ENCODE assay signal across 8 cellular contexts in the genomic region with DNA sequence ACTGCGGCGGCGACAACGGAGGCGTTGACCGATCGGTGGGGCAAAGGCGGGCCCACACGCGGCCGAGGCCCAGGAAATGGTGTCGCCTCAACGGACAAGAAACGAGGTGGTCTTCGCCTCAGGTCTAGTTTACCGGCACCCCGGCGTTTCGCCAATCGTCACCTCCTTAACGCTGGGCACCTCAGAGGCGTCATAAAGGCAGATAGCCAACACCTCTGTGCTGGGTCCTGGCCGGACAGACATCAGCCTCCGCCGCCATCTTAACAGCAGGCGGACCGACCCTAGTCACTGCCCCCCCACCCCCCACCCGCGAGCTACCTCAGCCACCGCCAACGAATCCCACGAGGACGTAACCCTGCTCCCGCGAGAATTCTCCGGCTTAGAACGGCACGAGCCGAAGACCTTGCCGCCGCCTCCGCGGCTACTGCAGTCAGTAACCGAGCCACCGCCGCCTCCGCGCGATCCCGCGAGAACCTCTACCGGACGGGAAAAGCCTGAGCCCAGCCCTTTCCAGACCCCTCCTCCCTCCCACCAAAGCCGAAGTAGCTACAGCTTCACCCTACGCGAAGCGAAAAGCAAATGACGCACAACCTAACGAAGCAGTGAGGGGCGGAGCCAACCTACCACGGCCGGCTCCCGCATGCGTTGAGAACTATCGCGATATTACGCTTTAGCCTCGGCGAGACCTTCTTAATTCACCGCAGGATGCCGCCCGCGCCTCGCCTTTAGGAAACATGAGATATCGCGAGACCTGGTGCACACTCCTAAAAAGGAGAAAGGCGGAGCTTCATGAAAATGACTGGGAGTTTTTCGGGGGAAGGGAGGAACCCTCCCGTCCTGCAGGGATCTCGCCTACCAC. TPM values are rescaled to one million over a fixed set of nuclear protein-coding genes. Genes with fewer than 3 reads are reported as not detected.
DNase-seq lines count a peak whose midpoint lies in the region; ATAC-seq, FAIRE-seq and TF ChIP-seq lines count a peak whose summit lies in the region.

No MANE protein-coding gene starts in this region.

- H3K4me1 ChIP-seq in adipocyte (ENCODE audit: control insufficient read depth, insufficient read depth, low read length) = peaks cover 12% of the 10 kb centered on the region
- H3K4me1 ChIP-seq in cardiac muscle cell (ENCODE audit: low read depth) = no peaks in the 10 kb centered on the region
- no peaks in the 10 kb centered on the region for H3K4me1 ChIP-seq in pancreas
- H3K4me1 ChIP-seq in tibial artery = peaks cover 0 to 25% (median 0%) of the 10 kb centered on the region in 4 donors

- TF ChIP-seq CTCF in GM12875 (IDR thresholded peaks at IDR 0.05; ENCODE audit: borderline replicate concordance, insufficient read depth, low read depth, low read length) (no peak), cardiac muscle cell (IDR thresholded peaks at IDR 0.05; ENCODE audit: low read depth, low read length) (no peak), pancreas (IDR thresholded peaks at IDR 0.05) (no peak), tibial artery (IDR thresholded peaks at IDR 0.05) (no peak)

- H3K9me3 ChIP-seq in adipocyte (ENCODE audit: control insufficient read depth, low read length) (no peaks in the 10 kb centered on the region), cardiac muscle cell (ENCODE audit: low read depth) (no peaks in the 10 kb centered on the region), pancreas (no peaks in the 10 kb centered on the region), tibial artery (no peaks in the 10 kb centered on the region)

- peak; percentile 98 for FAIRE-seq in pancreas (lab: Jason Lieb, UNC)

- intact Hi-C loops in pancreas (cut with DNase I) (no loop called here), tibial artery (cut with DNase I; ENCODE audit: low total_unique reads) (no loop called here)

- DNase-seq in NCI-H1417 treated with DMSO at 0.1 percent for 48 hours (lab: John Stamatoyannopoulos, UW) = peak; percentile 95
- DNase-seq in SW 1271 (lab: John Stamatoyannopoulos, UW) = peak; percentile 63 to 87
- peak; percentile 98 for DNase-seq in adipocyte (ENCODE audit: low read depth)
- DNase-seq in cardiac muscle cell (ENCODE audit: low read depth in 1 of 2, low spot score in 1 of 2) = peak; percentile 97 to 98
- peak; percentile 84 to 94 (median 92) for DNase-seq in pancreas
- DNase-seq in tibial artery = peak; percentile 92 to 97

- peak overlapping the region; percentile 97 for H3K27ac ChIP-seq in cardiac muscle cell
- H3K27ac ChIP-seq in pancreas = peak overlapping the region; percentile 72 to 83 (median 83)
- peak overlapping the region; percentile 91 to 93 for H3K27ac ChIP-seq in tibial artery

- peak overlapping the region; percentile 83 for H3K4me3 ChIP-seq in GM12875 (ENCODE audit: low read depth, low read length)
- peak overlapping the region; percentile 80 for H3K4me3 ChIP-seq in adipocyte (ENCODE audit: low read length)
- H3K4me3 ChIP-seq in cardiac muscle cell = peak overlapping the region; percentile 54
- peak overlapping the region; percentile 23 to 58 (median 38) for H3K4me3 ChIP-seq in pancreas
- peak overlapping the region; percentile 77 to 80 for H3K4me3 ChIP-seq in tibial artery

- H3K36me3 ChIP-seq in adipocyte (ENCODE audit: control insufficient read depth, insufficient read depth, low read length, severe bottlenecking) = peaks cover 21% of the 10 kb centered on the region
- H3K36me3 ChIP-seq in cardiac muscle cell = no peaks in the 10 kb centered on the region
- H3K36me3 ChIP-seq in pancreas = no peaks in the 10 kb centered on the region
- H3K36me3 ChIP-seq in tibial artery = peaks cover 0 to 6% (median 0%) of the 10 kb centered on the region in 3 donors

- 0 to 32% methylated on average over 76 to 80 of the region's 80 CpGs for WGBS in pancreas, 2 donors

- ATAC-seq in HG02798 (IDR thresholded peaks at IDR 0.05; ENCODE audit: poor library complexity, unreplicated experiment) = peak; percentile 72
- ATAC-seq in pancreas = peak; percentile 79 to 89 (median 83)

- peak overlapping the region; percentile 95 for H3K9ac ChIP-seq in adipocyte (ENCODE audit: low read length)

- H3K27me3 ChIP-seq in adipocyte (replicated peaks; ENCODE audit: control insufficient read depth, insufficient read depth, low read length) (no peaks in the 10 kb centered on the region), cardiac muscle cell (no peaks in the 10 kb centered on the region), pancreas (no peaks in the 10 kb centered on the region), tibial artery (no peaks in the 10 kb centered on the region)

RNA-seq across cellular contexts. Expression of a gene that starts 2.7 kb away (rescaled TPM):
- 105 and 163 TPM in 2 replicates for total RNA-seq in cardiac muscle cell
- polyA plus RNA-seq in cardiac muscle cell = 56.0 and 72.3 TPM in 2 replicates
- total RNA-seq in pancreas = 100 to 1,000 TPM in 1 of 6 donors, 10 to 100 TPM in 5; 73.5 to 116 (median 77.9) TPM
- polyA plus RNA-seq in pancreas = 10 to 100 TPM; 29.8 to 38.6 TPM

Comparison
In these comparisons a context has a peak if more than half of its experiments do, and no peak if none do; other contexts are left out.
1. Peak in every context shown above with its lines: DNase-seq, ATAC-seq, H3K4me3 ChIP-seq and H3K27ac ChIP-seq.